1 cellular context compared by ENCODE assay signal in genomic region chr7:134640842-134641715, GRCh38.
TF ChIP-seq lines count a peak whose summit lies in the region.

No MANE protein-coding gene starts in this region.

TF ChIP-seq in IMR-90, 13 proteins besides CTCF, POLR2A, EP300 and RAD21:
- TF ChIP-seq RCOR1 (IDR thresholded peaks at IDR 0.05; ENCODE audit: insufficient replicate concordance, low read length): no peak
- TF ChIP-seq CHD1 (IDR thresholded peaks at IDR 0.05; ENCODE audit: low read depth, low read length): no peak
- no peak for TF ChIP-seq MAFK (IDR thresholded peaks at IDR 0.05; ENCODE audit: low read depth, low read length)
- no peak for TF ChIP-seq MXI1 (IDR thresholded peaks at IDR 0.05; ENCODE audit: borderline replicate concordance, low read depth, low read length)
- TF ChIP-seq MAZ (IDR thresholded peaks at IDR 0.05; ENCODE audit: borderline replicate concordance, low read depth, low read length): no peak
- TF ChIP-seq CEBPB (IDR thresholded peaks at IDR 0.05; ENCODE audit: low read depth, low read length): no peak
- no peak for TF ChIP-seq NFE2L2 (IDR thresholded peaks at IDR 0.05; ENCODE audit: low read depth, low read length)
- no peak for TF ChIP-seq RFX5 (IDR thresholded peaks at IDR 0.05; ENCODE audit: low read depth, low read length)
- no peak for TF ChIP-seq BHLHE40 (IDR thresholded peaks at IDR 0.05; ENCODE audit: low read depth, low read length)
- TF ChIP-seq FOS (IDR thresholded peaks at IDR 0.05; ENCODE audit: low read depth, low read length): no peak
- no peak for TF ChIP-seq ELK1 (IDR thresholded peaks at IDR 0.05; ENCODE audit: borderline replicate concordance, low read depth, low read length)
- no peak for TF ChIP-seq USF2 (IDR thresholded peaks at IDR 0.05; ENCODE audit: low read depth, low read length)
- TF ChIP-seq SMC3 (IDR thresholded peaks at IDR 0.05; ENCODE audit: low read depth, low read length): no peak
